5 cellular contexts compared by ENCODE assay signal in the genomic region with DNA sequence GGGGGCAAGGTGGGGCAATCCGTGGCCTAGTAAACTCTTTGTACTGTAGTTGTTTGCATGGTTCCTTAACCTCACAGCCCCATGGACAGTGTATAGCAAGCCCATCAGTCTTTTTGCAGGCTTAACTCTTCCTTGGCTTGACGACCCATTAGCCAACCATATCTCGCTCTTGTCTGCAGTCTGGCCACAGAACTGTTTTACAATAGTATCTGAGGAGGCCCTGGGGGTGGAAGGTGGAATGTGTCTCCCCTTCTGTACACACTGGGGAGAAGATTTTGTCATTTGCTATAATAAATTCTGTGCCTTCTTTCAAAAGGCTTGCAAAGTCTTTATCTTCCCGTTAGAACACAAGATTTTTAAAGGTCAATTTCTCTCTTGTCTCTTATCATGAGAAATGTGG.
"Had no signal": no experiment of that assay in that cellular context is flagged by ENCODE, and none has a peak within 500 bp of the region (broad histone marks: within the 10 kb centered on the region; RNA-seq: fewer than 3 reads in every experiment).

No MANE protein-coding gene starts in this region.

- DNase-seq: H9, HCEC 1CT, IMR-90 had no signal

- H3K4me3 ChIP-seq: GM23338, K562 had no signal

- H3K9me3 Mint-ChIP-seq: GM23338, H9 had no signal

- H3K4me3 Mint-ChIP-seq: GM23338, H9 had no signal

- H3K27ac Mint-ChIP-seq: GM23338, H9 had no signal

- ATAC-seq: GM23338, K562 had no signal

- H3K4me1 Mint-ChIP-seq: GM23338, H9 had no signal
